Comparison of ENCODE assay signal across 1 cellular context in the genomic region with DNA sequence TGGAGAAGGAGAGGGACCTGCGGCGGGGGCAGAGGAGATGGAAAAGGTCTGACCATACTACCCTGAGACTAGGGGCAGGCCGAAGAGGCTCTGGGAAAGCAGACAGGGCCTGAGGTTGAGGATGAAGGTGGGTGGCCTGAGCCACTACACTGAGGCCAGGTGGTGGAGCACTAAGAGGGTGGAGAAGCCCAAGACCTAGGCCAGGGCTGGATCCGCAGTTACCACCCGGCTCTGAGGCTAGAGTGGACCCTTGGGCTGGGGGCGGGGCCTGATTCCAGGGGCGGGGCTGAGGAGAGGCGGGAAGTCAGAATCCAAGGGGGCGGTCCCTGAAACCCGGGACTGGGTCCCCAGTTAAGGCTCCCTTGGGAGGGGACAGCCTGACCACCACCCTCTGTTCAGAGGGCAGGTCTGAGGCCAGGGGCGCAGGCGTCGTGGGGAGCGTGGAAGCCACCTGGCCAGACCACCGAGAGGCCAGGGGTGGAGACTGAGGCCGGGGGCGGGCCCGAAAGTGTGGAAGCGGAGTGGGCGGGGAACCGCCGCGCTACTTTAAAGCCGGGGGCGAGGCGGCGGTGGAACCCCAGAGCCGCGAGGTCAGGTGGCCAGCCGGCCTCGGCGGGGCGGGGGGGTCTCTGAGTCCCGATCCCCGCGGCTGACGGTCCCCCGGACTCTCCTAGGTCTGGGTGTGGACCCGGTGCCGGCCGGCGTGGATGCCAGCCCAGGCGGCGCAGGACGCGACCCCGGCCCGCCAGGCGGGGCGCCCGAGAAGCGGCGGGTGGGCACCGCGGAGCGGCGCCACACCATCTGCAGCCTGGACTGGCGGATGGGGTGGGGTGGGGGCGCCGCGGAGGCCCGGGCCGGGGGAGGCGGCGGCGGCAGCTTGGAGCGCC.
A peak's percentile ranks its signal among the peaks of the same experiment; 100 is the strongest.
TF ChIP-seq lines count a peak whose summit lies in the region.

No MANE protein-coding gene starts in this region.

TF ChIP-seq in HepG2, 621 proteins besides CTCF, POLR2A, EP300 and RAD21 (continued from another document and continues in another):
- TF ChIP-seq, protein P1, sequence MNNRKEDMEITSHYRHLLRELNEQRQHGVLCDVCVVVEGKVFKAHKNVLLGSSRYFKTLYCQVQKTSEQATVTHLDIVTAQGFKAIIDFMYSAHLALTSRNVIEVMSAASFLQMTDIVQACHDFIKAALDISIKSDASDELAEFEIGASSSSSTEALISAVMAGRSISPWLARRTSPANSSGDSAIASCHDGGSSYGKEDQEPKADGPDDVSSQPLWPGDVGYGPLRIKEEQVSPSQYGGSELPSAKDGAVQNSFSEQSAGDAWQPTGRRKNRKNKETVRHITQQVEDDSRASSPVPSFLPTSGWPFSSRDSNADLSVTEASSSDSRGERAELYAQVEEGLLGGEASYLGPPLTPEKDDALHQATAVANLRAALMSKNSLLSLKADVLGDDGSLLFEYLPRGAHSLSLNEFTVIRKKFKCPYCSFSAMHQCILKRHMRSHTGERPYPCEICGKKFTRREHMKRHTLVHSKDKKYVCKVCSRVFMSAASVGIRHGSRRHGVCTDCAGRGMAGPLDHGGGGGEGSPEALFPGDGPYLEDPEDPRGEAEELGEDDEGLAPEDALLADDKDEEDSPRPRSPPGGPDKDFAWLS (CRISPR knock-in tag; IDR thresholded peaks at IDR 0.05; ENCODE audit: borderline replicate concordance), result no peak
- TF ChIP-seq ETV5 (CRISPR knock-in tag; IDR thresholded peaks at IDR 0.05; ENCODE audit: borderline replicate concordance) (0 out of 2 replicates have a peak, but pooled peaks have one; percentile 11), TOPORS (CRISPR knock-in tag; IDR thresholded peaks at IDR 0.05) (no peak), IRX3 (CRISPR knock-in tag; IDR thresholded peaks at IDR 0.05; ENCODE audit: borderline replicate concordance, low read depth) (no peak), ZNF205 (CRISPR knock-in tag; IDR thresholded peaks at IDR 0.05) (0 out of 2 replicates have a peak, but pooled peaks have one; percentile 39), SMAD1 (CRISPR knock-in tag; IDR thresholded peaks at IDR 0.05; ENCODE audit: borderline replicate concordance, low read depth) (no peak), KDM5B (CRISPR knock-in tag; IDR thresholded peaks at IDR 0.05; ENCODE audit: borderline replicate concordance) (peak; percentile 79), ZNF225 (CRISPR knock-in tag; IDR thresholded peaks at IDR 0.05) (no peak), ZNF792 (CRISPR knock-in tag; IDR thresholded peaks at IDR 0.05) (no peak), GTF2F1 (IDR thresholded peaks at IDR 0.05; ENCODE audit: low read length) (no peak), ASH2L (IDR thresholded peaks at IDR 0.05; ENCODE audit: insufficient read length, low read depth, low read length) (no peak), NCOA1 (CRISPR knock-in tag; IDR thresholded peaks at IDR 0.05) (no peak), ATF7 (IDR thresholded peaks at IDR 0.05) (no peak), ATF7 (CRISPR knock-in tag; IDR thresholded peaks at IDR 0.05) (peak; percentile 69; the same call in 1 of the 2 replicates), SIX4 (CRISPR knock-in tag; IDR thresholded peaks at IDR 0.05) (no peak), MTA1 (CRISPR knock-in tag; IDR thresholded peaks at IDR 0.05; ENCODE audit: borderline replicate concordance) (0 out of 2 replicates have a peak, but pooled peaks have one; percentile 28), ZSCAN9 (CRISPR knock-in tag; IDR thresholded peaks at IDR 0.05; ENCODE audit: borderline replicate concordance) (no peak), ZNF556 (CRISPR knock-in tag; IDR thresholded peaks at IDR 0.05; ENCODE audit: borderline replicate concordance) (no peak; the same call in 1 of the 2 replicates), ATF7-NPFF (CRISPR knock-in tag; IDR thresholded peaks at IDR 0.05; ENCODE audit: low read depth) (no peak), HCFC1 (IDR thresholded peaks at IDR 0.05; ENCODE audit: low read depth, low read length) (no peak), GZF1 (CRISPR knock-in tag; IDR thresholded peaks at IDR 0.05) (no peak), ZNF253 (CRISPR knock-in tag; IDR thresholded peaks at IDR 0.05; ENCODE audit: borderline replicate concordance) (no peak), ZFY (CRISPR knock-in tag; IDR thresholded peaks at IDR 0.05) (peak; percentile 41), AHR (CRISPR knock-in tag; IDR thresholded peaks at IDR 0.05) (no peak), SRY (CRISPR knock-in tag; IDR thresholded peaks at IDR 0.05) (peak; percentile 77; the same call in 1 of the 2 replicates), ZNF331 (CRISPR knock-in tag; IDR thresholded peaks at IDR 0.05) (no peak; the same call in 1 of the 2 replicates)
- TF ChIP-seq, protein P2, sequence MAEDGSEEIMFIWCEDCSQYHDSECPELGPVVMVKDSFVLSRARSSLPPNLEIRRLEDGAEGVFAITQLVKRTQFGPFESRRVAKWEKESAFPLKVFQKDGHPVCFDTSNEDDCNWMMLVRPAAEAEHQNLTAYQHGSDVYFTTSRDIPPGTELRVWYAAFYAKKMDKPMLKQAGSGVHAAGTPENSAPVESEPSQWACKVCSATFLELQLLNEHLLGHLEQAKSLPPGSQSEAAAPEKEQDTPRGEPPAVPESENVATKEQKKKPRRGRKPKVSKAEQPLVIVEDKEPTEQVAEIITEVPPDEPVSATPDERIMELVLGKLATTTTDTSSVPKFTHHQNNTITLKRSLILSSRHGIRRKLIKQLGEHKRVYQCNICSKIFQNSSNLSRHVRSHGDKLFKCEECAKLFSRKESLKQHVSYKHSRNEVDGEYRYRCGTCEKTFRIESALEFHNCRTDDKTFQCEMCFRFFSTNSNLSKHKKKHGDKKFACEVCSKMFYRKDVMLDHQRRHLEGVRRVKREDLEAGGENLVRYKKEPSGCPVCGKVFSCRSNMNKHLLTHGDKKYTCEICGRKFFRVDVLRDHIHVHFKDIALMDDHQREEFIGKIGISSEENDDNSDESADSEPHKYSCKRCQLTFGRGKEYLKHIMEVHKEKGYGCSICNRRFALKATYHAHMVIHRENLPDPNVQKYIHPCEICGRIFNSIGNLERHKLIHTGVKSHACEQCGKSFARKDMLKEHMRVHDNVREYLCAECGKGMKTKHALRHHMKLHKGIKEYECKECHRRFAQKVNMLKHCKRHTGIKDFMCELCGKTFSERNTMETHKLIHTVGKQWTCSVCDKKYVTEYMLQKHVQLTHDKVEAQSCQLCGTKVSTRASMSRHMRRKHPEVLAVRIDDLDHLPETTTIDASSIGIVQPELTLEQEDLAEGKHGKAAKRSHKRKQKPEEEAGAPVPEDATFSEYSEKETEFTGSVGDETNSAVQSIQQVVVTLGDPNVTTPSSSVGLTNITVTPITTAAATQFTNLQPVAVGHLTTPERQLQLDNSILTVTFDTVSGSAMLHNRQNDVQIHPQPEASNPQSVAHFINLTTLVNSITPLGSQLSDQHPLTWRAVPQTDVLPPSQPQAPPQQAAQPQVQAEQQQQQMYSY (CRISPR knock-in tag; IDR thresholded peaks at IDR 0.05), result peak; percentile 90
- TF ChIP-seq, protein P3, sequence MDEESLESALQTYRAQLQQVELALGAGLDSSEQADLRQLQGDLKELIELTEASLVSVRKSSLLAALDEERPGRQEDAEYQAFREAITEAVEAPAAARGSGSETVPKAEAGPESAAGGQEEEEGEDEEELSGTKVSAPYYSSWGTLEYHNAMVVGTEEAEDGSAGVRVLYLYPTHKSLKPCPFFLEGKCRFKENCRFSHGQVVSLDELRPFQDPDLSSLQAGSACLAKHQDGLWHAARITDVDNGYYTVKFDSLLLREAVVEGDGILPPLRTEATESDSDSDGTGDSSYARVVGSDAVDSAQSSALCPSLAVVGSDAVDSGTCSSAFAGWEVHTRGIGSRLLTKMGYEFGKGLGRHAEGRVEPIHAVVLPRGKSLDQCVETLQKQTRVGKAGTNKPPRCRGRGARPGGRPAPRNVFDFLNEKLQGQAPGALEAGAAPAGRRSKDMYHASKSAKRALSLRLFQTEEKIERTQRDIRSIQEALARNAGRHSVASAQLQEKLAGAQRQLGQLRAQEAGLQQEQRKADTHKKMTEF (CRISPR knock-in tag; IDR thresholded peaks at IDR 0.05), result 0 out of 2 replicates have a peak, but pooled peaks have one; percentile 34
- TF ChIP-seq, protein P4, sequence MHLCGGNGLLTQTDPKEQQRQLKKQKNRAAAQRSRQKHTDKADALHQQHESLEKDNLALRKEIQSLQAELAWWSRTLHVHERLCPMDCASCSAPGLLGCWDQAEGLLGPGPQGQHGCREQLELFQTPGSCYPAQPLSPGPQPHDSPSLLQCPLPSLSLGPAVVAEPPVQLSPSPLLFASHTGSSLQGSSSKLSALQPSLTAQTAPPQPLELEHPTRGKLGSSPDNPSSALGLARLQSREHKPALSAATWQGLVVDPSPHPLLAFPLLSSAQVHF (CRISPR knock-in tag; IDR thresholded peaks at IDR 0.05), result no peak
- TF ChIP-seq, protein P5, sequence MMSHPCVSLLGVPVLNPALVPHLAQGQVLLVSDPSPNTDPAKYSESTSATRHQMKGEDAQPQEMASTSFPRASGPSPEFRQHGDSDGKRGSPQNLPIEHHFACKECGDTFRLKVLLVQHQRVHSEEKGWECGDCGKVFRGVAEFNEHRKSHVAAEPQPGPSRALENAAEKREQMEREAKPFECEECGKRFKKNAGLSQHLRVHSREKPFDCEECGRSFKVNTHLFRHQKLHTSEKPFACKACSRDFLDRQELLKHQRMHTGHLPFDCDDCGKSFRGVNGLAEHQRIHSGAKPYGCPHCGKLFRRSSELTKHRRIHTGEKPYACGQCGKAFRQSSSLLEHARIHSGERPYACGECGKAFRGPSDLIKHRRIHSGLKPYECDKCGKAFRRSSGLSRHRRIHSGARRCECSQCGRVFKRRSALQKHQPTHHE (CRISPR knock-in tag; IDR thresholded peaks at IDR 0.05; ENCODE audit: borderline replicate concordance), result no peak
- TF ChIP-seq, protein P6, sequence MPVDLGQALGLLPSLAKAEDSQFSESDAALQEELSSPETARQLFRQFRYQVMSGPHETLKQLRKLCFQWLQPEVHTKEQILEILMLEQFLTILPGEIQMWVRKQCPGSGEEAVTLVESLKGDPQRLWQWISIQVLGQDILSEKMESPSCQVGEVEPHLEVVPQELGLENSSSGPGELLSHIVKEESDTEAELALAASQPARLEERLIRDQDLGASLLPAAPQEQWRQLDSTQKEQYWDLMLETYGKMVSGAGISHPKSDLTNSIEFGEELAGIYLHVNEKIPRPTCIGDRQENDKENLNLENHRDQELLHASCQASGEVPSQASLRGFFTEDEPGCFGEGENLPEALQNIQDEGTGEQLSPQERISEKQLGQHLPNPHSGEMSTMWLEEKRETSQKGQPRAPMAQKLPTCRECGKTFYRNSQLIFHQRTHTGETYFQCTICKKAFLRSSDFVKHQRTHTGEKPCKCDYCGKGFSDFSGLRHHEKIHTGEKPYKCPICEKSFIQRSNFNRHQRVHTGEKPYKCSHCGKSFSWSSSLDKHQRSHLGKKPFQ (CRISPR knock-in tag; IDR thresholded peaks at IDR 0.05; ENCODE audit: insufficient replicate concordance), result no peak
- TF ChIP-seq, protein P7, sequence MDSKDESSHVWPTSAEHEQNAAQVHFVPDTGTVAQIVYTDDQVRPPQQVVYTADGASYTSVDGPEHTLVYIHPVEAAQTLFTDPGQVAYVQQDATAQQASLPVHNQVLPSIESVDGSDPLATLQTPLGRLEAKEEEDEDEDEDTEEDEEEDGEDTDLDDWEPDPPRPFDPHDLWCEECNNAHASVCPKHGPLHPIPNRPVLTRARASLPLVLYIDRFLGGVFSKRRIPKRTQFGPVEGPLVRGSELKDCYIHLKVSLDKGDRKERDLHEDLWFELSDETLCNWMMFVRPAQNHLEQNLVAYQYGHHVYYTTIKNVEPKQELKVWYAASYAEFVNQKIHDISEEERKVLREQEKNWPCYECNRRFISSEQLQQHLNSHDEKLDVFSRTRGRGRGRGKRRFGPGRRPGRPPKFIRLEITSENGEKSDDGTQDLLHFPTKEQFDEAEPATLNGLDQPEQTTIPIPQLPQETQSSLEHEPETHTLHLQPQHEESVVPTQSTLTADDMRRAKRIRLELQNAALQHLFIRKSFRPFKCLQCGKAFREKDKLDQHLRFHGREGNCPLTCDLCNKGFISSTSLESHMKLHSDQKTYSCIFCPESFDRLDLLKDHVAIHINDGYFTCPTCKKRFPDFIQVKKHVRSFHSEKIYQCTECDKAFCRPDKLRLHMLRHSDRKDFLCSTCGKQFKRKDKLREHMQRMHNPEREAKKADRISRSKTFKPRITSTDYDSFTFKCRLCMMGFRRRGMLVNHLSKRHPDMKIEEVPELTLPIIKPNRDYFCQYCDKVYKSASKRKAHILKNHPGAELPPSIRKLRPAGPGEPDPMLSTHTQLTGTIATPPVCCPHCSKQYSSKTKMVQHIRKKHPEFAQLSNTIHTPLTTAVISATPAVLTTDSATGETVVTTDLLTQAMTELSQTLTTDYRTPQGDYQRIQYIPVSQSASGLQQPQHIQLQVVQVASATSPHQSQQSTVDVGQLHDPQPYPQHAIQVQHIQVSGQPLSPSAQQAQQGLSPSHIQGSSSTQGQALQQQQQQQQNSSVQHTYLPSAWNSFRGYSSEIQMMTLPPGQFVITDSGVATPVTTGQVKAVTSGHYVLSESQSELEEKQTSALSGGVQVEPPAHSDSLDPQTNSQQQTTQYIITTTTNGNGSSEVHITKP (CRISPR knock-in tag; IDR thresholded peaks at IDR 0.05; ENCODE audit: low read depth), result no peak
- TF ChIP-seq, protein P8, sequence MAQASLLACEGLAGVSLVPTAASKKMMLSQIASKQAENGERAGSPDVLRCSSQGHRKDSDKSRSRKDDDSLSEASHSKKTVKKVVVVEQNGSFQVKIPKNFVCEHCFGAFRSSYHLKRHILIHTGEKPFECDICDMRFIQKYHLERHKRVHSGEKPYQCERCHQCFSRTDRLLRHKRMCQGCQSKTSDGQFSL (CRISPR knock-in tag; IDR thresholded peaks at IDR 0.05), result no peak
- TF ChIP-seq, protein P9, sequence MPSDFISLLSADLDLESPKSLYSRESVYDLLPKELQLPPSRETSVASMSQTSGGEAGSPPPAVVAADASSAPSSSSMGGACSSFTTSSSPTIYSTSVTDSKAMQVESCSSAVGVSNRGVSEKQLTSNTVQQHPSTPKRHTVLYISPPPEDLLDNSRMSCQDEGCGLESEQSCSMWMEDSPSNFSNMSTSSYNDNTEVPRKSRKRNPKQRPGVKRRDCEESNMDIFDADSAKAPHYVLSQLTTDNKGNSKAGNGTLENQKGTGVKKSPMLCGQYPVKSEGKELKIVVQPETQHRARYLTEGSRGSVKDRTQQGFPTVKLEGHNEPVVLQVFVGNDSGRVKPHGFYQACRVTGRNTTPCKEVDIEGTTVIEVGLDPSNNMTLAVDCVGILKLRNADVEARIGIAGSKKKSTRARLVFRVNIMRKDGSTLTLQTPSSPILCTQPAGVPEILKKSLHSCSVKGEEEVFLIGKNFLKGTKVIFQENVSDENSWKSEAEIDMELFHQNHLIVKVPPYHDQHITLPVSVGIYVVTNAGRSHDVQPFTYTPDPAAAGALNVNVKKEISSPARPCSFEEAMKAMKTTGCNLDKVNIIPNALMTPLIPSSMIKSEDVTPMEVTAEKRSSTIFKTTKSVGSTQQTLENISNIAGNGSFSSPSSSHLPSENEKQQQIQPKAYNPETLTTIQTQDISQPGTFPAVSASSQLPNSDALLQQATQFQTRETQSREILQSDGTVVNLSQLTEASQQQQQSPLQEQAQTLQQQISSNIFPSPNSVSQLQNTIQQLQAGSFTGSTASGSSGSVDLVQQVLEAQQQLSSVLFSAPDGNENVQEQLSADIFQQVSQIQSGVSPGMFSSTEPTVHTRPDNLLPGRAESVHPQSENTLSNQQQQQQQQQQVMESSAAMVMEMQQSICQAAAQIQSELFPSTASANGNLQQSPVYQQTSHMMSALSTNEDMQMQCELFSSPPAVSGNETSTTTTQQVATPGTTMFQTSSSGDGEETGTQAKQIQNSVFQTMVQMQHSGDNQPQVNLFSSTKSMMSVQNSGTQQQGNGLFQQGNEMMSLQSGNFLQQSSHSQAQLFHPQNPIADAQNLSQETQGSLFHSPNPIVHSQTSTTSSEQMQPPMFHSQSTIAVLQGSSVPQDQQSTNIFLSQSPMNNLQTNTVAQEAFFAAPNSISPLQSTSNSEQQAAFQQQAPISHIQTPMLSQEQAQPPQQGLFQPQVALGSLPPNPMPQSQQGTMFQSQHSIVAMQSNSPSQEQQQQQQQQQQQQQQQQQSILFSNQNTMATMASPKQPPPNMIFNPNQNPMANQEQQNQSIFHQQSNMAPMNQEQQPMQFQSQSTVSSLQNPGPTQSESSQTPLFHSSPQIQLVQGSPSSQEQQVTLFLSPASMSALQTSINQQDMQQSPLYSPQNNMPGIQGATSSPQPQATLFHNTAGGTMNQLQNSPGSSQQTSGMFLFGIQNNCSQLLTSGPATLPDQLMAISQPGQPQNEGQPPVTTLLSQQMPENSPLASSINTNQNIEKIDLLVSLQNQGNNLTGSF (CRISPR knock-in tag; IDR thresholded peaks at IDR 0.05), result no peak
